Comparison of ENCODE assay signal across 1 cellular context in the genomic region with DNA sequence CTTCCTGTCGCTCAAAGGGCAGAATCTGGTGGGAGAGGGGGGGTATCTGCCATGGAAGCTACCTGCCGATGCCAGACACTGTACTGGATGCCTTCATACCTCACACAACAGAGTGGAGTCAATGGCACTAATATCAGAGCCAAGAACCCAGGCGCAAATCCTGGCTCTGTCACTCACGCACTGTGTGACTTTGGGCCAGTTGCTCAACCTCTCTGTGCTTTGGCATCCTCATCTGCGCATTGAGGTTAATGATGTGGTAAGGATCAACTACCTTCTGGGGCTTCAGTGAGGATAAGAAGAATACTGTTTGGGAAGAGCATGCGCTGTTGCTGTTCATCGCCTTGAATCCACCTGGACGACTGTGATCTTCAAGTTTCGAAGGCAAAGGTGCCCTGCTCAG.
TF ChIP-seq lines count a peak whose summit lies in the region.

No MANE protein-coding gene starts in this region.

TF ChIP-seq in H1, 55 proteins besides CTCF, POLR2A, EP300 and RAD21 (continued from another document):
- TF ChIP-seq TAF7 (optimal IDR thresholded peaks at IDR 0.05; ENCODE audit: borderline replicate concordance, low read depth, low read length) (no peak), SP4 (IDR thresholded peaks at IDR 0.05; ENCODE audit: low read length) (no peak), SAP30 (IDR thresholded peaks at IDR 0.05; ENCODE audit: insufficient read depth, insufficient replicate concordance, low read length) (no peak), ZNF274 (IDR thresholded peaks at IDR 0.05; ENCODE audit: borderline replicate concordance, extremely low read depth, low read length) (no peak)
TF ChIP-seq in H1: peak in this region for 0.
